In the genomic region with DNA sequence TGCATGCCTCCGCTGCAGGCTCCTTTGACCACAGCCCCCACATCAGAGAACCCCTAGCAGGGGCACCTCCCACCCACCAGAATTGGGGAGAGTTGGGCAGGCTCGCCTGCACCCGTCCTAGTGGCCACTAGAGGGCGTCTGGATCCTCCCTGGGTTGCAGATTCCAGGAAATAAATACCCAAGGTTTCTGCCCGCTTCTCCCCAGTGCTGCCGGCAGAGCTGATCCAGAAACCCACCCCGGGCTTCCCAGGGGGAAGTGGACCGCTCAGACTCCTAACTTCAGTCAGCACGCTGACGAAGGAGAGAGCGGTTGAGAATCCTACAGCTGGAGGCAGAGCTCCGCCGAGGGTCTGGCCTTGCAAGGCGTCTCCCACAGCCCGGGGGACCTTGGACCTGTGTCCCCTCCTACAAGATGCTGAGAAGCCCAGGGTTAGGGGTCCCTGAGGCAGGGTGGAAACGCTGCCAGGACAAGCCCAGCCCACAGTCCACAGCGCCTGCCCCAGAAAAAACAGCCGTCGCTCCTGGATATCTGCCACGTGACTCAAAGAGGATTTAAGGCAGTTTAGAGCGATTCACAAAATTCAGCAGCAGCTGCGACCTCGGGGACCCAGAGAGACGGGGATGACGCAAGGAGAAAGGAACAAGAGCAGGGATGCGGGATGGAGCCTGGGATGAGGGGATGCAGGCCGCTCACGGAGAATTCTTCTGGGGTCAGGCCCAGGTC, we compare ENCODE assay signal across 8 cellular contexts. TPM values are rescaled to one million over a fixed set of nuclear protein-coding genes. Genes with fewer than 3 reads are reported as not detected.
A peak's percentile ranks its signal among the peaks of the same experiment; 100 is the strongest.
DNase-seq lines count a peak whose midpoint lies in the region; ATAC-seq, FAIRE-seq and TF ChIP-seq lines count a peak whose summit lies in the region.

No MANE protein-coding gene starts in this region.

- ATAC-seq in GM18909 (IDR thresholded peaks at IDR 0.05; ENCODE audit: poor library complexity, unreplicated experiment) (peak; percentile 70), GM12878 (peak; percentile 91), sciatic nerve (peak; percentile 83), HG03025 (IDR thresholded peaks at IDR 0.05; ENCODE audit: low FRiP score, unreplicated experiment) (no peak)

- POLR2A ChIA-PET in GM12878 (lab: Charles Lee), result no interaction called here

- in situ Hi-C loops in GM12878 (cut with MboI), result loop anchor here (5.0 kb wide), 1 partner anchor 181 kb away; no protein-coding TSS in a partner anchor

- intact Hi-C loops in GM12878 (cut with micrococcal nuclease; ENCODE audit: unreplicated experiment), result no loop called here
- intact Hi-C loops in sciatic nerve (cut with DNase I), result loop anchor here (10.0 kb wide), 1 partner anchor 183 kb away; no protein-coding TSS in a partner anchor

- peak overlapping the region; percentile 82 for H3K4me2 ChIP-seq in GM12878 (ENCODE audit: control insufficient read depth, insufficient read depth)

- BruUV-seq in GM12878 (replicated peaks; lab: Mats Ljungman, UMichigan), result no TSS peak

- FAIRE-seq in GM12878 (lab: Jason Lieb, UNC), result peak; percentile 69

- H4K20me1 ChIP-seq in GM12878 (ENCODE audit: control insufficient read depth, insufficient read depth), result no peaks in the 10 kb centered on the region

- H3K4me1 ChIP-seq in GM12878 (ENCODE audit: control insufficient read depth, insufficient read depth, low read length) (0 out of 2 replicates have a peak, but pooled peaks cover 2% of the 10 kb centered on the region), iPS-15b (ENCODE audit: control insufficient read depth, insufficient read depth, low read length) (no peaks in the 10 kb centered on the region)

- RAD21 ChIA-PET in GM12878 (lab: Charles Lee; ENCODE audit: unreplicated experiment), result interaction anchor here (0.6 kb wide), 1 partner anchor 181 kb away, joined by 3 read pairs; no protein-coding TSS in a partner anchor

- no peaks in the 10 kb centered on the region for H3K36me3 ChIP-seq in KOPT-K1 (ENCODE audit: insufficient read depth, low read length)
- no peaks in the 10 kb centered on the region for H3K36me3 ChIP-seq in GM12878 (ENCODE audit: control insufficient read depth in 2 of 2, insufficient read depth in 2 of 2, low read length in 1 of 2)
- no peaks in the 10 kb centered on the region for H3K36me3 ChIP-seq in iPS-15b (ENCODE audit: control insufficient read depth, insufficient read depth, low read length)

- peak; percentile 76 to 97 (median 95) for TF ChIP-seq CTCF in GM12878 (IDR thresholded peaks at IDR 0.05 in 2 of 3, conservative IDR thresholded peaks at IDR 0.05 in 1 of 3; ENCODE audit: control insufficient read depth in 2 of 3, extremely low read depth in 1 of 3, insufficient read depth in 1 of 3, low read depth in 3 of 3, low read length in 3 of 3)

- DNase-seq in AG20443 (ENCODE audit: low spot score) (peak; percentile 90), T-helper 9 cell (peak; percentile 39), GM12878 (ENCODE audit: low read depth, low spot score) (no peak), sciatic nerve (ENCODE audit: low spot score) (peak; percentile 79)

- 19% methylated on average over 27 of the region's 28 CpGs for WGBS in GM12878 (ENCODE audit: insufficient coverage, insufficient replicate concordance, low lambda C conversion rate, missing lambda C conversion rate)

- no peak for TF ChIP-seq POLR2A in GM12878 (IDR thresholded peaks at IDR 0.05; ENCODE audit: low read depth, low read length)

- peak overlapping the region; percentile 73 for H3K27ac ChIP-seq in KOPT-K1 (ENCODE audit: low read depth, low read length, poor library complexity, severe bottlenecking)
- no peak overlapping the region for H3K27ac ChIP-seq in GM12878 (ENCODE audit: control insufficient read depth, insufficient read depth)

- no peak for TF ChIP-seq EP300 in GM12878 (IDR thresholded peaks at IDR 0.05; ENCODE audit: borderline replicate concordance in 1 of 2, control insufficient read depth in 1 of 2, low read depth in 2 of 2, low read length in 2 of 2)

- CTCF ChIA-PET in GM12878 (lab: Yijun Ruan, JAX), result interaction anchor here (0.7 to 4.7 kb wide), 12 partner anchors 9 to 181 kb away, joined by 3 to 26 read pairs (median 4); no protein-coding TSS in a partner anchor

- peak overlapping the region; percentile 96 for H2AFZ ChIP-seq in GM12878 (ENCODE audit: control insufficient read depth, low read depth, low read length)

- SMC1A ChIA-PET in GM12878 (lab: Charles Lee; ENCODE audit: uncharacterized antibody, unreplicated experiment), result interaction anchor here (0.8 kb wide), 1 partner anchor 11 kb away, joined by 3 read pairs; no protein-coding TSS in a partner anchor

- peak overlapping the region; percentile 18; the same call in 1 of the 2 replicates for H3K9ac ChIP-seq in GM12878 (ENCODE audit: control insufficient read depth, insufficient read depth, low read length)
- H3K9ac ChIP-seq in iPS-15b (ENCODE audit: low read depth, low read length), result peak overlapping the region; percentile 60

- peak overlapping the region; percentile 19; the same call in 1 of the 2 replicates for H3K4me3 ChIP-seq in GM12878
- H3K4me3 ChIP-seq in iPS-15b (ENCODE audit: low read depth, low read length), result peak overlapping the region; percentile 66

- H3K79me2 ChIP-seq in GM12878 (ENCODE audit: control insufficient read depth, insufficient read depth, low read length), result no peaks in the 10 kb centered on the region

- H3K9me3 ChIP-seq in KOPT-K1 (ENCODE audit: insufficient read depth, low read length, poor library complexity, severe bottlenecking) (no peaks in the 10 kb centered on the region), GM12878 (replicated peaks; ENCODE audit: control insufficient read depth, insufficient read depth, low read length) (no peaks in the 10 kb centered on the region), iPS-15b (ENCODE audit: control insufficient read depth, insufficient read depth, low read length) (no peaks in the 10 kb centered on the region)

- no peaks in the 10 kb centered on the region; a peak in 2 of 4 replicates for H3K27me3 ChIP-seq in GM12878 (replicated peaks in 1 of 2; ENCODE audit: control insufficient read depth in 2 of 2, insufficient read depth in 2 of 2, low read length in 1 of 2)
- peaks cover 51% of the 10 kb centered on the region for H3K27me3 ChIP-seq in iPS-15b (ENCODE audit: control insufficient read depth, insufficient read depth, low read length)

- TF ChIP-seq RAD21 in GM12878 (IDR thresholded peaks at IDR 0.05; ENCODE audit: insufficient read depth, low read depth, low read length), result peak; percentile 39

TF ChIP-seq in GM12878, 131 proteins besides CTCF, POLR2A, EP300 and RAD21:
- TF ChIP-seq SMC3 (IDR thresholded peaks at IDR 0.05; ENCODE audit: borderline replicate concordance, low read length) (peak; percentile 42; the same call in 1 of the 2 replicates), ZNF24 (IDR thresholded peaks at IDR 0.05) (no peak), NR2C2 (IDR thresholded peaks at IDR 0.05; ENCODE audit: borderline replicate concordance, control insufficient read depth, insufficient read length, low read depth) (no peak), SIN3A (IDR thresholded peaks at IDR 0.05; ENCODE audit: low read depth, low read length) (no peak)
- TF ChIP-seq, protein P1, sequence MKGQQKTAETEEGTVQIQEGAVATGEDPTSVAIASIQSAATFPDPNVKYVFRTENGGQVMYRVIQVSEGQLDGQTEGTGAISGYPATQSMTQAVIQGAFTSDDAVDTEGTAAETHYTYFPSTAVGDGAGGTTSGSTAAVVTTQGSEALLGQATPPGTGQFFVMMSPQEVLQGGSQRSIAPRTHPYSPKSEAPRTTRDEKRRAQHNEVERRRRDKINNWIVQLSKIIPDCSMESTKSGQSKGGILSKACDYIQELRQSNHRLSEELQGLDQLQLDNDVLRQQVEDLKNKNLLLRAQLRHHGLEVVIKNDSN (IDR thresholded peaks at IDR 0.05; ENCODE audit: borderline replicate concordance, extremely low read length, insufficient read depth, low read depth, low read length), result peak; percentile 24

RNA-seq across cellular contexts. Expression of a gene that starts 32.6 kb away (rescaled TPM):
- 0.96 and 1.8 TPM in 2 replicates for total RNA-seq in GM12878 (2013; cell fraction: nucleolus; rRNA removed)
- total RNA-seq in GM12878 (2014; rRNA removed) (0.16 and 0.17 TPM in 2 replicates), GM12878 (2014; rRNA removed; fragmentation: Illumina TruSeq; extraction: Trizol) (0.18 and 0.27 TPM in 2 replicates), GM12878 (2021) (0.29 TPM in 1 of 2 replicates, not detected in the other), sciatic nerve (not detected)
- polyA plus RNA-seq in GM12878 (2011; ENCODE audit: low read depth), result not detected
- polyA plus RNA-seq in GM12878 (2011; rRNA removed) (2.7 and 4.0 TPM in 2 replicates), GM12878 (2014; fragmentation: Illumina TruSeq; extraction: Trizol) (0.26 and 0.32 TPM in 2 replicates), GM12878 (2014; fragmentation: Nextera tagmentation; extraction: Ambion mirVana) (under 1 TPM; 0.47 to 0.89 TPM), GM12878 (2014; rRNA removed) (0.11 and 0.27 TPM in 2 replicates), GM12878 (2016; fragmentation: Nextera tagmentation; extraction: Ambion mirVana) (under 1 TPM; 0.23 to 0.36 TPM)
- 1.2 and 1.3 TPM in 2 replicates for polyA plus RNA-seq in GM12878 (2011; cell fraction: cytosol; rRNA removed)
- polyA plus RNA-seq in GM12878 (2011; cell fraction: nucleus; rRNA removed), result 1.9 and 3.0 TPM in 2 replicates
- 0.10 TPM in 1 of 2 replicates, not detected in the other for polyA plus RNA-seq in GM12878 (2012)
- 0.77 and 1.0 TPM in 2 replicates for polyA minus RNA-seq in GM12878 (2011; rRNA and poly(A)+ RNA removed)
- polyA minus RNA-seq in GM12878 (2011; cell fraction: cytosol; rRNA and poly(A)+ RNA removed), result 0.94 TPM in 1 of 2 replicates, not detected in the other
- 1.1 and 1.8 TPM in 2 replicates for polyA minus RNA-seq in GM12878 (2011; cell fraction: nucleus; rRNA and poly(A)+ RNA removed)
